Comparison of ENCODE assay signal across 17 cellular contexts in the genomic region with DNA sequence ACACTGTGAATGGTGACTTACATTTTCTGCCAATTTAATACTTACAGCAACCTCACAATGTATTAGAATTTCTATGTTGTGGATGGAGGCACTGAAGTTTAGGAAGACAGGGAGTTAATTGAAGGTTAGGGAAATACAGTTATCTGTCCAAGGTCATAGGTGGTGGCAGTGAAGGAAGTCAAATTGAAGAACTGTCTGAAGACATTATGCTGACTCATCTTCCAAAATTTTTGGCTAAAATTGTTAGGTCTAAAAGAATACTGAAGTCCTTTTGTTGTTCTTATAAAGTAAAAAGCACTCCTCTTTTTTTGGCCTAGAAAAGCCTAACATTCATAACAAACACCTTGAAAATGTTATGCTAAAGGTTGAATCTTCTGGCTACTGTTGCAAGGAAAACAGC.
"Had no signal": no experiment of that assay in that cellular context is flagged by ENCODE, and none has a peak within 500 bp of the region (broad histone marks: within the 10 kb centered on the region; RNA-seq: fewer than 3 reads in every experiment).

No MANE protein-coding gene starts in this region.

- H3K9me3 ChIP-seq: esophagus muscularis mucosa, gastroesophageal sphincter, heart left ventricle, left lung, spleen, thyroid gland had no signal

- H3K4me3 ChIP-seq: esophagus muscularis mucosa, gastroesophageal sphincter, heart left ventricle, left lung, spleen, thyroid gland had no signal

- H3K4me1 ChIP-seq: left lung, thyroid gland had no signal

- H3K27me3 Mint-ChIP-seq: activated B cell treated with CpG ODN at 0.5 μM for 24 hours; activated CD4-positive, alpha-beta T cell treated with anti-CD3 and anti-CD28 coated beads, Interleukin-2, amount 10 ng/mL, durations not matched to agents 24 days and 14 days; stimulated activated naive B cell treated with anti-CD40 and anti-IgM and Interleukin-4, amounts not matched to agents 10 μg/mL and 1 μg/mL and 100 μg/mL, for 72 hours had no signal

- ATAC-seq: gastroesophageal sphincter; heart left ventricle; left lung; stimulated activated naive B cell treated with anti-CD40 and anti-IgM and Interleukin-4, amounts not matched to agents 10 μg/mL and 1 μg/mL and 100 μg/mL, for 72 hours had no signal

- H3K4me1 Mint-ChIP-seq: activated B cell treated with CpG ODN at 0.5 μM for 24 hours, nephron had no signal

- H3K27ac Mint-ChIP-seq: activated CD4-positive, alpha-beta T cell treated with anti-CD3 and anti-CD28 coated beads, Interleukin-2, amount 10 ng/mL, durations not matched to agents 24 days and 14 days; activated T-helper 1 cell treated with anti-CD3 and anti-CD28 coated beads, Interleukin-12 subunit alpha, Interleukin-12 subunit beta, Interleukin-2, Interleukin-4 antibody, amounts not matched to agents 30 ng/mL and 10 ng/mL and 1 ng/mL, durations not matched to agents 14 hours and 24 hours and 36 hours had no signal

- H3K4me3 Mint-ChIP-seq: activated B cell treated with CpG ODN at 0.5 μM for 24 hours; activated CD4-positive, alpha-beta T cell treated with anti-CD3 and anti-CD28 coated beads, Interleukin-2, amount 10 ng/mL, durations not matched to agents 24 days and 14 days; activated T-helper 1 cell treated with anti-CD3 and anti-CD28 coated beads, Interleukin-12 subunit alpha, Interleukin-12 subunit beta, Interleukin-2, Interleukin-4 antibody, amounts not matched to agents 30 ng/mL and 10 ng/mL and 1 ng/mL, durations not matched to agents 14 hours and 24 hours and 36 hours; nephron; stimulated activated naive B cell treated with anti-CD40 and anti-IgM and Interleukin-4, amounts not matched to agents 10 μg/mL and 1 μg/mL and 100 μg/mL, for 72 hours had no signal

- H3K27ac ChIP-seq: heart left ventricle, thyroid gland had no signal

- H3K27me3 ChIP-seq: esophagus muscularis mucosa, gastroesophageal sphincter, heart left ventricle, left lung, spleen, thyroid gland had no signal

- DNase-seq: activated B cell treated with CpG ODN at 0.5 μM for 24 hours; activated CD4-positive, alpha-beta T cell treated with anti-CD3 and anti-CD28 coated beads, Interleukin-2, amount 10 ng/mL, durations not matched to agents 24 days and 14 days; activated naive CD4-positive, alpha-beta T cell; effector CD4-positive, alpha-beta T cell; heart left ventricle; kidney; left lung; midbrain; nucleus accumbens; spleen; stimulated activated CD4-positive, alpha-beta T cell treated with anti-CD3 and anti-CD28 coated beads, Interleukin-4, amount 100 ng/mL, for 4 hours; stimulated activated naive B cell treated with anti-CD40 and anti-IgM and Interleukin-4, amounts not matched to agents 10 μg/mL and 1 μg/mL and 100 μg/mL, for 72 hours; thyroid gland had no signal

- H3K9me3 Mint-ChIP-seq: activated B cell treated with CpG ODN at 0.5 μM for 24 hours; activated CD4-positive, alpha-beta T cell treated with anti-CD3 and anti-CD28 coated beads, Interleukin-2, amount 10 ng/mL, durations not matched to agents 24 days and 14 days; activated T-helper 1 cell treated with anti-CD3 and anti-CD28 coated beads, Interleukin-12 subunit alpha, Interleukin-12 subunit beta, Interleukin-2, Interleukin-4 antibody, amounts not matched to agents 30 ng/mL and 10 ng/mL and 1 ng/mL, durations not matched to agents 14 hours and 24 hours and 36 hours; nephron; stimulated activated naive B cell treated with anti-CD40 and anti-IgM and Interleukin-4, amounts not matched to agents 10 μg/mL and 1 μg/mL and 100 μg/mL, for 72 hours had no signal

- FAIRE-seq: kidney had no signal
